Comparison of ENCODE assay signal across 25 cellular contexts in the genomic region with DNA sequence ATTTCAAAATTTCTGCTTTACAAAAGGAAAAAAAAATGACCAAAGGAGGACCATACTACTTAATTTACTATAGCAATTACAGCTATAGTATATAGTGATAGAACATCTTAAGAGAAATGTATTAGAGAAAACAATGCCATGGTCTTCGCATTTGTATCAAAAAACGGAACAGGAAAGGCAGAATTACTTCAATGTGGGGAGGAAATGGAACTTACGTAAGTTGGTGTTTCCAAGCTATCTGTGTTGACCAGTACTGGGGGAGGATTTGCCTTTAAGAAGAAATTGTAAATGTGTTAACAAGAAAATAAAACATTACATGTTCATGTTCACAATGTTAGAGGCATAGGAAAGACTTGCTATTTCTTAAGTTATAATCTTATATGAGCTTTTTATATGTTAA.
DNase-seq lines count a peak whose midpoint lies in the region; ATAC-seq and TF ChIP-seq lines count a peak whose summit lies in the region.
"Had no signal": no experiment of that assay in that cellular context is flagged by ENCODE, and none has a peak within 500 bp of the region (broad histone marks: within the 10 kb centered on the region; RNA-seq: fewer than 3 reads in every experiment).

No MANE protein-coding gene starts in this region.

- no peak for DNase-seq in CD14-positive monocyte (ENCODE audit: low spot score)
- DNase-seq in Kasumi-1 (lab: John Stamatoyannopoulos, UW), result peak; percentile 77 to 78
- no peak for DNase-seq in SK-N-MC (ENCODE audit: low read depth, low spot score)
- DNase-seq in endothelial cell (ENCODE audit: low spot score), result no peak
- no peak for DNase-seq in sciatic nerve (ENCODE audit: low spot score)
- no peak for DNase-seq in NCI-H226
- DNase-seq in NCI-H1048 (lab: John Stamatoyannopoulos, UW), result no peak
- DNase-seq: activated CD4-positive, alpha-beta T cell treated with anti-CD3 and anti-CD28 coated beads, Interleukin-2, amount 50 U/mL, for 4 hours; activated CD4-positive, CD25-positive, alpha-beta regulatory T cell; activated naive CD4-positive, alpha-beta T cell treated with anti-CD3 and anti-CD28 coated beads for 36 hours; brain microvascular endothelial cell; Karpas-422; midbrain; naive thymus-derived CD4-positive, alpha-beta T cell; NCI-H1092 treated with DMSO at 0.1 percent for 48 hours; NCI-H1930; occipital lobe; stimulated activated CD4-positive, alpha-beta T cell treated with anti-CD3 and anti-CD28 coated beads, Interleukin-1b, Interleukin-23, amount 100 ng/mL, for 48 hours; T-helper 9 cell; trophoblast cell had no signal

- H3K9me3 Mint-ChIP-seq in CD14-positive monocyte (peaks cover 4 to 15% (median 13%) of the 10 kb centered on the region in 7 donors), endothelial cell (ENCODE audit: unreplicated experiment) (peaks cover under 1% of the 10 kb centered on the region)
- H3K9me3 Mint-ChIP-seq: activated naive CD4-positive, alpha-beta T cell treated with anti-CD3 and anti-CD28 coated beads for 36 hours had no signal

- H3K4me3 ChIP-seq in SK-N-MC, result no peak overlapping the region
- H3K4me3 ChIP-seq: A549 had no signal

- ATAC-seq in HG03571 (IDR thresholded peaks at IDR 0.05; ENCODE audit: unreplicated experiment) (no peak), sciatic nerve (no peak)
- ATAC-seq: A549; naive thymus-derived CD4-positive, alpha-beta T cell; SK-N-SH treated with all-trans-retinoic acid at 6 μM for 48 hours had no signal

- H3K36me3 ChIP-seq in SK-N-MC (ENCODE audit: insufficient read depth, low read length), result peaks cover 32% of the 10 kb centered on the region

- H3K36me3 Mint-ChIP-seq in CD14-positive monocyte (peaks cover 16 to 36% of the 10 kb centered on the region in 2 donors), endothelial cell (ENCODE audit: low read depth, unreplicated experiment) (peaks cover 14% of the 10 kb centered on the region)

- H3K4me1 Mint-ChIP-seq in CD14-positive monocyte (peaks cover 52% of the 10 kb centered on the region), endothelial cell (ENCODE audit: unreplicated experiment) (peaks cover 13% of the 10 kb centered on the region)

- H3K27ac Mint-ChIP-seq in CD14-positive monocyte (peak overlapping the region in 6 of 7 donors; percentile 50 to 87 (median 74)), endothelial cell (ENCODE audit: unreplicated experiment) (peak overlapping the region; percentile 93)
- H3K27ac Mint-ChIP-seq: activated naive CD4-positive, alpha-beta T cell treated with anti-CD3 and anti-CD28 coated beads for 36 hours; B cell; naive thymus-derived CD4-positive, alpha-beta T cell had no signal

- H3K9ac ChIP-seq in SK-N-MC (ENCODE audit: insufficient read length), result no peak overlapping the region

- H3K27me3 Mint-ChIP-seq in CD14-positive monocyte (ENCODE audit: low read depth in 3 of 3) (no peaks in the 10 kb centered on the region), endothelial cell (ENCODE audit: unreplicated experiment) (peaks cover 8% of the 10 kb centered on the region)
- H3K27me3 Mint-ChIP-seq: B cell; naive thymus-derived CD4-positive, alpha-beta T cell had no signal

- H3K27ac ChIP-seq in SK-N-MC, result peak overlapping the region; percentile 59; the same call in 1 of the 2 replicates
- H3K27ac ChIP-seq: A549, brain microvascular endothelial cell, RWPE1 had no signal

- intact Hi-C loops in CD14-positive monocyte (cut with micrococcal nuclease), result no loop called here
- intact Hi-C loops in sciatic nerve (cut with DNase I), result no loop called here

- TF ChIP-seq CTCF in CD14-positive monocyte (IDR thresholded peaks at IDR 0.05) (no peak), endothelial cell (IDR thresholded peaks at IDR 0.05; ENCODE audit: unreplicated experiment) (no peak)

- H3K4me3 Mint-ChIP-seq in CD14-positive monocyte, result no peak overlapping the region
- H3K4me3 Mint-ChIP-seq in endothelial cell (ENCODE audit: unreplicated experiment), result no peak overlapping the region
- H3K4me3 Mint-ChIP-seq: activated naive CD4-positive, alpha-beta T cell treated with anti-CD3 and anti-CD28 coated beads for 36 hours; B cell; naive thymus-derived CD4-positive, alpha-beta T cell had no signal

- no peaks in the 10 kb centered on the region for H3K9me3 ChIP-seq in SK-N-MC (ENCODE audit: low read depth, low read length)
- H3K9me3 ChIP-seq: A549 had no signal

Comparison
In these comparisons a context has a peak if more than half of its experiments do, and no peak if none do; other contexts are left out.
1. DNase-seq: peak in Kasumi-1 (2 of 2); none in CD14-positive monocyte (single experiment), SK-N-MC (single experiment), endothelial cell (single experiment), sciatic nerve (single experiment), NCI-H226 (single experiment) and NCI-H1048 (single experiment).